24 cellular contexts compared by ENCODE assay signal in the genomic region with DNA sequence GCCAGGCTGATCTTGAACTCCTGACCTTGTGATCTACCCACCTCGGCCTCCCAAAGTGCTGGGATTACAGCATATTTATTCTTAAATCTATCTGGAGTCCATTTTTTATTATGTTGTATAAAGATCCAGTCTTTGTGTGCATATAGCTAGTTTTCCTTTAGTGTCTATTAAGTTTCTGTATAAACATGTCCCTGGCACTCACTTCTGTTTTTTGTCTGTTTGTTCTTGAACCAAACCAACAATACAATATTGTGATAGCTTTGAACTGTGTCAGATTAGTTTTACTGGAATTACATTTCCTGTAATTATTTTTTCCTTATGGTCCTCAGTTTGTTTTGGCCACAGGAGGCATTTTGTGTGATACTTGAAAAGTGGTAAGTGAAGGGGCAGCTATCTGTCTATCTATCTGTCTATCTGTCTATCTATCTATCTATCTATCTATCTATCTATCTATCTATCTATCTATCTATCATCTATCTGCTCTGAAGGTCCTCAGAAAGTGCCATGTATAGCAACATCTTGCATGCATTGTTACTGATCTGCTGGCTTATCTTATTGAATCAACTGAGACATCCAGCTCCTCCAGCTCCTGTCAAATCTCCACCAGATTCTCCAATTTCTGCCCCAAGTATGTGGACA.
"Had no signal": no experiment of that assay in that cellular context is flagged by ENCODE, and none has a peak within 500 bp of the region (broad histone marks: within the 10 kb centered on the region; RNA-seq: fewer than 3 reads in every experiment).

No MANE protein-coding gene starts in this region.

- H3K27ac Mint-ChIP-seq: naive thymus-derived CD8-positive, alpha-beta T cell; nephron; stimulated activated effector memory CD8-positive, alpha-beta T cell treated with anti-CD3 and anti-CD28 coated beads, Interleukin-12 subunit alpha, Interleukin-12 subunit beta, amount 100 ng/mL, for 72 hours; stimulated activated naive CD8-positive, alpha-beta T cell treated with anti-CD3 and anti-CD28 coated beads, Interleukin-15, Interleukin-2, amounts not matched to agents 100 ng/mL and 50 ng/mL, for 24 hours; type B pancreatic cell had no signal

- H3K4me1 ChIP-seq: left ventricle myocardium inferior, pancreas, prostate gland, suprapubic skin, tibial artery, uterus had no signal

- FAIRE-seq: pancreas had no signal

- H3K9me3 ChIP-seq: left ventricle myocardium inferior, pancreas, prostate gland, suprapubic skin, thoracic aorta, tibial artery, uterus had no signal

- ATAC-seq: naive thymus-derived CD8-positive, alpha-beta T cell; pancreas; right cardiac atrium; sciatic nerve; stimulated activated effector memory CD8-positive, alpha-beta T cell treated with anti-CD3 and anti-CD28 coated beads, Interleukin-12 subunit alpha, Interleukin-12 subunit beta, amount 100 ng/mL, for 72 hours had no signal

- H3K27ac ChIP-seq: left ventricle myocardium inferior, pancreas, prostate gland, skin epidermis, suprapubic skin, thoracic aorta, tibial artery, uterus had no signal

- H3K27me3 Mint-ChIP-seq: naive thymus-derived CD8-positive, alpha-beta T cell; stimulated activated naive CD8-positive, alpha-beta T cell treated with anti-CD3 and anti-CD28 coated beads, Interleukin-15, Interleukin-2, amounts not matched to agents 100 ng/mL and 50 ng/mL, for 24 hours; type B pancreatic cell had no signal

- H3K4me1 Mint-ChIP-seq: nephron; neural crest cell; stimulated activated effector memory CD8-positive, alpha-beta T cell treated with anti-CD3 and anti-CD28 coated beads, Interleukin-12 subunit alpha, Interleukin-12 subunit beta, amount 100 ng/mL, for 72 hours had no signal

- H3K4me3 Mint-ChIP-seq: naive thymus-derived CD8-positive, alpha-beta T cell; nephron; neural crest cell; stimulated activated effector memory CD8-positive, alpha-beta T cell treated with anti-CD3 and anti-CD28 coated beads, Interleukin-12 subunit alpha, Interleukin-12 subunit beta, amount 100 ng/mL, for 72 hours; stimulated activated naive CD8-positive, alpha-beta T cell treated with anti-CD3 and anti-CD28 coated beads, Interleukin-15, Interleukin-2, amounts not matched to agents 100 ng/mL and 50 ng/mL, for 24 hours; type B pancreatic cell had no signal

- H3K27me3 ChIP-seq: pancreas, suprapubic skin, tibial artery, uterus had no signal

- H3K36me3 ChIP-seq: left ventricle myocardium inferior, pancreas, prostate gland, suprapubic skin, thoracic aorta, tibial artery, uterus had no signal

- DNase-seq: islet precursor cell; left ventricle myocardium inferior; naive thymus-derived CD8-positive, alpha-beta T cell; nucleus accumbens; pancreas; posterior cingulate gyrus; retina; right cardiac atrium; stimulated activated CD4-positive, alpha-beta T cell treated with anti-CD3 and anti-CD28 coated beads, Interleukin-12 subunit alpha, Interleukin-12 subunit beta, amount 100 ng/mL, for 4 hours; stimulated activated CD4-positive, alpha-beta T cell treated with anti-CD3 and anti-CD28 coated beads, Interleukin-4, amount 100 ng/mL, for 24 hours; stimulated activated naive CD4-positive, alpha-beta T cell; tibial artery; uterus had no signal

- H3K36me3 Mint-ChIP-seq: naive thymus-derived CD8-positive, alpha-beta T cell; stimulated activated effector memory CD8-positive, alpha-beta T cell treated with anti-CD3 and anti-CD28 coated beads, Interleukin-12 subunit alpha, Interleukin-12 subunit beta, amount 100 ng/mL, for 72 hours; type B pancreatic cell had no signal

- H3K4me3 ChIP-seq: left ventricle myocardium inferior, lung, pancreas, prostate gland, skin epidermis, suprapubic skin, thoracic aorta, tibial artery, uterus had no signal

- H3K9me3 Mint-ChIP-seq: naive thymus-derived CD8-positive, alpha-beta T cell; nephron; neural crest cell; stimulated activated effector memory CD8-positive, alpha-beta T cell treated with anti-CD3 and anti-CD28 coated beads, Interleukin-12 subunit alpha, Interleukin-12 subunit beta, amount 100 ng/mL, for 72 hours; stimulated activated naive CD8-positive, alpha-beta T cell treated with anti-CD3 and anti-CD28 coated beads, Interleukin-15, Interleukin-2, amounts not matched to agents 100 ng/mL and 50 ng/mL, for 24 hours; type B pancreatic cell had no signal
